In genomic region chr1:113886417-113887391, GRCh38 we compare ENCODE assay signal across 20 cellular contexts. TPM values are rescaled to one million over a fixed set of nuclear protein-coding genes. Genes with fewer than 3 reads are reported as not detected.
DNase-seq lines count a peak whose midpoint lies in the region; ATAC-seq and TF ChIP-seq lines count a peak whose summit lies in the region.
"Had no signal": no experiment of that assay in that cellular context is flagged by ENCODE, and none has a peak within 500 bp of the region (broad histone marks: within the 10 kb centered on the region; RNA-seq: fewer than 3 reads in every experiment).

No MANE protein-coding gene starts in this region.

- WGBS in esophagus, 2 donors, result 55 to 57% methylated on average over 17 of the region's 17 CpGs

- no peak overlapping the region for H3K4me2 ChIP-seq in PC-3 (ENCODE audit: low read length)
- H3K4me2 ChIP-seq: smooth muscle cell had no signal

- peaks cover 20% of the 10 kb centered on the region for H3K4me1 Mint-ChIP-seq in Calu3 (ENCODE audit: low read depth, unreplicated experiment)
- H3K4me1 Mint-ChIP-seq: H9 had no signal

- peak; percentile 11 for DNase-seq in Calu3
- no peak for DNase-seq in AG08395 (ENCODE audit: low spot score)
- no peak for DNase-seq in NCI-H774 (lab: John Stamatoyannopoulos, UW)
- DNase-seq in PC-3, result no peak
- no peak for DNase-seq in NCI-H524 treated with DMSO at 0.1 percent for 48 hours (lab: John Stamatoyannopoulos, UW)
- DNase-seq: H9; Kasumi-1; mesenchymal stem cell; NCI-H187 treated with DMSO at 0.1 percent for 48 hours; psoas muscle; stimulated activated CD4-positive, alpha-beta T cell treated with anti-CD3 and anti-CD28 coated beads, Interleukin-4, amount 100 ng/mL, for 1 hour; T-helper 9 cell had no signal

- TF ChIP-seq CTCF in Calu3 (IDR thresholded peaks at IDR 0.05; ENCODE audit: unreplicated experiment) (no peak), neutrophil (IDR thresholded peaks at IDR 0.05) (no peak), PC-3 (conservative IDR thresholded peaks at IDR 0.05; ENCODE audit: low read depth, low read length) (no peak)

- no peak for TF ChIP-seq EP300 in Ishikawa (IDR thresholded peaks at IDR 0.05; ENCODE audit: borderline replicate concordance)

- no peaks in the 10 kb centered on the region for H3K36me3 ChIP-seq in esophagus (ENCODE audit: control insufficient read depth in 2 of 2, insufficient read depth in 2 of 2, low read length in 1 of 2)
- no peaks in the 10 kb centered on the region for H3K36me3 ChIP-seq in neutrophil
- no peaks in the 10 kb centered on the region for H3K36me3 ChIP-seq in PC-3 (ENCODE audit: low read depth, low read length)
- H3K36me3 ChIP-seq: SJSA1 had no signal

- H3K4me3 ChIP-seq in esophagus (ENCODE audit: low read depth in 1 of 2, low read length in 2 of 2) (peak overlapping the region; percentile 18 to 26), neutrophil (ENCODE audit: low read depth in 1 of 2, low read length in 1 of 2) (peak overlapping the region; percentile 6 to 44), PC-3 (ENCODE audit: low read length) (no peak overlapping the region)
- H3K4me3 ChIP-seq: psoas muscle, SJSA1, smooth muscle cell had no signal

- peak overlapping the region; percentile 77 for H3K4me3 Mint-ChIP-seq in Calu3 (ENCODE audit: low read depth, unreplicated experiment)
- H3K4me3 Mint-ChIP-seq: H9; stimulated activated naive CD8-positive, alpha-beta T cell treated with anti-CD3 and anti-CD28 coated beads, Interleukin-15, Interleukin-2, amounts not matched to agents 100 ng/mL and 50 ng/mL, for 24 hours had no signal

- H3K9ac ChIP-seq in PC-3 (ENCODE audit: low read length), result no peak overlapping the region

- peaks cover 14% of the 10 kb centered on the region for H3K36me3 Mint-ChIP-seq in Calu3 (ENCODE audit: insufficient read depth, unreplicated experiment)

- H3K79me2 ChIP-seq in PC-3 (ENCODE audit: low read length), result no peaks in the 10 kb centered on the region

- H2AFZ ChIP-seq in PC-3 (ENCODE audit: low read length), result no peak overlapping the region

- H3F3A ChIP-seq in PC-3 (ENCODE audit: low read length, unreplicated experiment), result no peaks in the 10 kb centered on the region

- H3K27ac ChIP-seq in esophagus (ENCODE audit: low read depth in 2 of 2, low read length in 1 of 2) (peak overlapping the region; percentile 65 to 80), neutrophil (peak overlapping the region; percentile 83), PC-3 (ENCODE audit: low read length) (no peak overlapping the region)
- H3K27ac ChIP-seq: psoas muscle, SJSA1 had no signal

- POLR2A ChIA-PET in PC-3 (lab: Charles Lee; ENCODE audit: unreplicated experiment), result no interaction called here

- H3K27me3 Mint-ChIP-seq in Calu3 (ENCODE audit: unreplicated experiment), result no peaks in the 10 kb centered on the region
- H3K27me3 Mint-ChIP-seq: stimulated activated naive CD8-positive, alpha-beta T cell treated with anti-CD3 and anti-CD28 coated beads, Interleukin-15, Interleukin-2, amounts not matched to agents 100 ng/mL and 50 ng/mL, for 24 hours had no signal

- H3K9me2 ChIP-seq in PC-3 (replicated peaks; ENCODE audit: low read length), result no peaks in the 10 kb centered on the region

- TSS peak; percentile 74 for BruUV-seq in Calu3 (replicated peaks; lab: Mats Ljungman, UMichigan)
- no TSS peak for BruUV-seq in PC-3 (replicated peaks; lab: Mats Ljungman, UMichigan)

- no peak for TF ChIP-seq RAD21 in Ishikawa (IDR thresholded peaks at IDR 0.05; ENCODE audit: low read depth)

- peaks cover 0 to 3% of the 10 kb centered on the region in 2 donors for H3K4me1 ChIP-seq in esophagus (ENCODE audit: control insufficient read depth in 2 of 2, insufficient read depth in 2 of 2, low read length in 1 of 2)
- peaks cover 50 to 74% of the 10 kb centered on the region in 2 experiments for H3K4me1 ChIP-seq in neutrophil (ENCODE audit: control insufficient read depth in 1 of 2, insufficient read depth in 1 of 2, low read depth in 1 of 2, low read length in 1 of 2)
- no peaks in the 10 kb centered on the region for H3K4me1 ChIP-seq in PC-3 (ENCODE audit: insufficient read depth, low read length)
- H3K4me1 ChIP-seq: psoas muscle, SJSA1, tibial nerve had no signal

- intact Hi-C loops in Calu3 (cut with micrococcal nuclease; ENCODE audit: unreplicated experiment) (loop anchor here (1.0 to 5.0 kb wide), 2 partner anchors 42 to 49 kb away; no protein-coding TSS in a partner anchor), PC-3 (cut with micrococcal nuclease) (no loop called here)

- no peaks in the 10 kb centered on the region for H3K27me3 ChIP-seq in esophagus (ENCODE audit: control insufficient read depth in 1 of 2, insufficient read depth in 2 of 2, low read length in 2 of 2)
- no peaks in the 10 kb centered on the region for H3K27me3 ChIP-seq in neutrophil
- no peaks in the 10 kb centered on the region for H3K27me3 ChIP-seq in PC-3 (ENCODE audit: low read length)
- H3K27me3 ChIP-seq: SJSA1, tibial nerve had no signal

- H3K27ac Mint-ChIP-seq in Calu3 (ENCODE audit: unreplicated experiment), result peak overlapping the region; percentile 87
- H3K27ac Mint-ChIP-seq: H9; stimulated activated naive CD8-positive, alpha-beta T cell treated with anti-CD3 and anti-CD28 coated beads, Interleukin-15, Interleukin-2, amounts not matched to agents 100 ng/mL and 50 ng/mL, for 24 hours had no signal

- H3K9me3 Mint-ChIP-seq in Calu3 (ENCODE audit: low read depth, unreplicated experiment), result no peaks in the 10 kb centered on the region
- H3K9me3 Mint-ChIP-seq: H9; stimulated activated naive CD8-positive, alpha-beta T cell treated with anti-CD3 and anti-CD28 coated beads, Interleukin-15, Interleukin-2, amounts not matched to agents 100 ng/mL and 50 ng/mL, for 24 hours had no signal

- no peaks in the 10 kb centered on the region for H4K20me1 ChIP-seq in PC-3 (ENCODE audit: low read length)

- H3K9me3 ChIP-seq in esophagus (ENCODE audit: control insufficient read depth in 2 of 2, insufficient read depth in 1 of 2, low read depth in 1 of 2, low read length in 1 of 2), result no peaks in the 10 kb centered on the region
- no peaks in the 10 kb centered on the region for H3K9me3 ChIP-seq in neutrophil
- no peaks in the 10 kb centered on the region for H3K9me3 ChIP-seq in PC-3 (ENCODE audit: low read length)
- H3K9me3 ChIP-seq: psoas muscle, SJSA1, tibial nerve had no signal

- no peak for ATAC-seq in PC-3
- ATAC-seq: activated CD4-positive, CD25-positive, alpha-beta regulatory T cell treated with anti-CD3 and anti-CD28 coated beads, Interleukin-2, amount 50 U/mL, for 24 hours; psoas muscle had no signal

- CTCF ChIA-PET in Calu3 (lab: Charles Lee), result interaction anchor here (0.6 to 1.6 kb wide), 6 partner anchors 12 to 949 kb away, joined by 3 to 4 read pairs (median 3); partner anchors contain the start of gene AP4B1
- CTCF ChIA-PET in PC-3 (lab: Charles Lee), result interaction anchor here (0.7 kb wide), 1 partner anchor 584 kb away, joined by 4 read pairs; no protein-coding TSS in a partner anchor

TF ChIP-seq in Ishikawa, 13 proteins besides CTCF, POLR2A, EP300 and RAD21:
- no peak for TF ChIP-seq TCF12 (IDR thresholded peaks at IDR 0.05; ENCODE audit: low read depth)
- peak; percentile 58 for TF ChIP-seq NFIC (IDR thresholded peaks at IDR 0.05)
TF ChIP-seq in Ishikawa: peak in this region for 1.

RNA-seq across cellular contexts. Expression of gene BCL2L15, which starts 0.7 kb away (rescaled TPM):
- total RNA-seq in Calu3 (2022) (13.0 and 16.8 TPM in 2 replicates), PC-3 (2014; rRNA removed) (0.29 TPM in 1 of 2 replicates, not detected in the other)
- polyA plus RNA-seq in esophagus, result 1 to 10 TPM; 4.2 to 4.6 TPM
- polyA plus RNA-seq: smooth muscle cell had no signal

RNA-seq across cellular contexts. Expression of gene PTPN22, which starts 15.2 kb away (rescaled TPM):
- total RNA-seq in Calu3 (2022), result 0.24 and 0.38 TPM in 2 replicates
- 1 to 10 TPM in 1 of 2 donors, under 1 TPM in 1; 0.76 to 1.5 TPM for polyA plus RNA-seq in esophagus
- total RNA-seq in PC-3 (2014; rRNA removed), result 0.04 and 0.17 TPM in 2 replicates
- total RNA-seq: H9, smooth muscle cell had no signal
- polyA plus RNA-seq: smooth muscle cell had no signal

RNA-seq across cellular contexts. Expression of gene AP4B1, which starts 17.9 kb away (rescaled TPM):
- total RNA-seq in Calu3 (2022) (18.3 and 21.0 TPM in 2 replicates), PC-3 (2014; rRNA removed) (15.5 and 15.8 TPM in 2 replicates)
- 10 to 100 TPM; 12.9 to 15.1 TPM for polyA plus RNA-seq in esophagus

RNA-seq across cellular contexts. Expression of gene DCLRE1B, which starts 18.4 kb away (rescaled TPM):
- total RNA-seq in Calu3 (2022) (6.9 and 7.5 TPM in 2 replicates), PC-3 (2014; rRNA removed) (12.6 and 13.2 TPM in 2 replicates)
- 1 to 10 TPM; 1.5 to 3.7 TPM for polyA plus RNA-seq in esophagus

RNA-seq across cellular contexts. Expression of gene HIPK1, which starts 42.4 kb away (rescaled TPM):
- 42.7 and 43.2 TPM in 2 replicates for total RNA-seq in Calu3 (2022)
- polyA plus RNA-seq in esophagus, result 10 to 100 TPM; 10.8 to 14.5 TPM
- total RNA-seq in PC-3 (2014; rRNA removed), result 18.7 and 19.9 TPM in 2 replicates

Comparison
In these comparisons a context has a peak if more than half of its experiments do, and no peak if none do; other contexts are left out.
1. RNA of gene BCL2L15, which starts 0.7 kb away (total RNA-seq): 13.0 to 16.8 TPM in Calu3; 0.29 TPM in PC-3; every median in the first group is over 10 times any median in the second.